Comparison of ENCODE assay signal across 8 cellular contexts in the genomic region with DNA sequence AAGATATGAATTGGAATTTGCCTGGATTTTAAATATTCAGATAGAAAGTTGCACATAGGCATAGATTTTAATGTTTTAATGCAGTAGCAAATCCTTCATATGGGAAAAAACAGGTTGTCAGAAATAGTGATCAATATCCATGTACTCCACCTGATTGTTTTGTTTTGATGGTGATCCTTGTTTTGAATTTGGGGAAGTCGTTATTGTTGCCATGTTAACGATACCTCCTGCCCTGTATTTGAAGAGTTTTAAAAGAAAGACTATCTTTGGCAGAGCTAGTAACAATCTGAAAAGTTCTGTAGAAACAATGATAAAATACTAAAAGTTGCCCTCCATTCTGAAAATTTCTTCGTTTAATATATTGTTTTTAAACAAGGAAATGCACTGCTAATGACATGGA. TPM values are rescaled to one million over a fixed set of nuclear protein-coding genes. Genes with fewer than 3 reads are reported as not detected.
DNase-seq lines count a peak whose midpoint lies in the region; ATAC-seq and TF ChIP-seq lines count a peak whose summit lies in the region.

No MANE protein-coding gene starts in this region.

- H3K4me1 ChIP-seq in BE2C (no peaks in the 10 kb centered on the region), muscle layer of duodenum (ENCODE audit: control insufficient read depth in 1 of 2, insufficient read depth in 2 of 2, low read length in 2 of 2) (peaks cover 17 to 24% of the 10 kb centered on the region in 2 donors)

- H3K4me3 ChIP-seq in BE2C (ENCODE audit: low read depth, low read length): peak overlapping the region; percentile 88
- H3K4me3 ChIP-seq in muscle layer of duodenum (ENCODE audit: low read depth in 1 of 2, low read length in 2 of 2): peak overlapping the region; percentile 83 to 89

- H3K36me3 ChIP-seq in BE2C (no peaks in the 10 kb centered on the region), muscle layer of duodenum (ENCODE audit: control insufficient read depth in 1 of 2, insufficient read depth in 2 of 2, low read length in 2 of 2) (no peaks in the 10 kb centered on the region)

- TF ChIP-seq CTCF in BE2C (IDR thresholded peaks at IDR 0.05; ENCODE audit: low read depth, low read length) (no peak), MCF 10A (IDR thresholded peaks at IDR 0.05; ENCODE audit: unreplicated experiment) (no peak)

- H3K9me3 ChIP-seq in BE2C (no peaks in the 10 kb centered on the region), muscle layer of duodenum (ENCODE audit: control insufficient read depth in 1 of 2, low read length in 2 of 2) (no peaks in the 10 kb centered on the region)

- H3K27me3 Mint-ChIP-seq in MCF 10A (ENCODE audit: insufficient read depth, unreplicated experiment): no peaks in the 10 kb centered on the region

- TSS peak; percentile 44 for BruUV-seq in MCF 10A (replicated peaks; lab: Mats Ljungman, UMichigan)

- peaks cover 14% of the 10 kb centered on the region for H3K4me1 Mint-ChIP-seq in MCF 10A (ENCODE audit: insufficient read depth, unreplicated experiment)

- POLR2A ChIA-PET in MCF 10A (lab: Yijun Ruan, JAX): interaction anchor here (0.7 to 5.9 kb wide), 19 partner anchors 9 to 897 kb away, joined by 3 to 108 read pairs (median 15); a partner anchor contains a TSS

- no peaks in the 10 kb centered on the region for H3K9me3 Mint-ChIP-seq in MCF 10A (ENCODE audit: unreplicated experiment)

- ATAC-seq in HG03175 (IDR thresholded peaks at IDR 0.05; ENCODE audit: unreplicated experiment): no peak

- H3K36me3 Mint-ChIP-seq in MCF 10A (ENCODE audit: insufficient read depth, unreplicated experiment): peaks cover 6% of the 10 kb centered on the region

- peak overlapping the region; percentile 84 for H3K4me3 Mint-ChIP-seq in MCF 10A (ENCODE audit: unreplicated experiment)

- DNase-seq in BE2C (no peak), Kasumi-1 (lab: John Stamatoyannopoulos, UW) (peak; percentile 25 to 53), MCF 10A (ENCODE audit: unreplicated experiment) (no peak), medulla oblongata (ENCODE audit: extremely low spot score) (no peak), globus pallidus (ENCODE audit: low spot score) (no peak)
- no peak for DNase-seq in stimulated activated naive CD4-positive, alpha-beta T cell treated with Interleukin-2 at 50 U/mL for 16 hours (lab: John Stamatoyannopoulos, UW)

- H3K27me3 ChIP-seq in BE2C (no peaks in the 10 kb centered on the region), muscle layer of duodenum (ENCODE audit: low read depth, low read length) (no peaks in the 10 kb centered on the region)

- intact Hi-C loops in MCF 10A (cut with micrococcal nuclease): loop anchor here (2.0 to 5.0 kb wide), 3 partner anchors 73 to 212 kb away; a partner anchor contains a TSS

- peak overlapping the region; percentile 87 for H3K27ac Mint-ChIP-seq in MCF 10A (ENCODE audit: low read depth, unreplicated experiment)

- H3K27ac ChIP-seq in muscle layer of duodenum (ENCODE audit: low read length): peak overlapping the region; percentile 93

- CTCF ChIA-PET in MCF 10A (lab: Yijun Ruan, JAX): interaction anchor here (0.6 kb wide), 2 partner anchors 41 to 274 kb away, joined by 3 read pairs; no protein-coding TSS in a partner anchor

RNA-seq across cellular contexts. Expression of a gene that starts 1.1 kb away (rescaled TPM):
- 13.2 TPM for polyA plus RNA-seq in BE2C (2012; ENCODE audit: insufficient read depth, insufficient read length, low read depth)
- 54.3 and 56.4 TPM in 2 replicates for total RNA-seq in MCF 10A (2022)

Comparison
In these comparisons a context has a peak if more than half of its experiments do, and no peak if none do; other contexts are left out.
1. DNase-seq: peak in Kasumi-1 (2 of 2); none in BE2C (single experiment), MCF 10A (single experiment), stimulated activated naive CD4-positive, alpha-beta T cell treated with Interleukin-2 at 50 U/mL for 16 hours (single experiment), medulla oblongata (single experiment) and globus pallidus (single experiment).